ENCODE assay signal across 8 cellular contexts in genomic region chrX:45758319-45758718, GRCh38.
DNase-seq lines count a peak whose midpoint lies in the region; ATAC-seq and TF ChIP-seq lines count a peak whose summit lies in the region.

No MANE protein-coding gene starts in this region.

- ATAC-seq in GM18520 (IDR thresholded peaks at IDR 0.05; ENCODE audit: unreplicated experiment) (peak; percentile 25), HG02973 (IDR thresholded peaks at IDR 0.05; ENCODE audit: unreplicated experiment) (peak; percentile 36), SK-N-SH treated with all-trans-retinoic acid at 6 μM for 48 hours (peak; percentile 28), GM18517 (IDR thresholded peaks at IDR 0.05; ENCODE audit: unreplicated experiment) (no peak)
- ATAC-seq in central memory CD8-positive, alpha-beta T cell (replicated peaks; ENCODE audit: extremely low read depth, poor library complexity, severe bottlenecking), result peak; percentile 40

- peak overlapping the region; percentile 24 for H3K27ac ChIP-seq in skeletal muscle tissue (ENCODE audit: low read depth, low read length)

- no peak overlapping the region for H3K9ac ChIP-seq in skeletal muscle tissue (ENCODE audit: low read depth in 1 of 3, low read length in 3 of 3)

- H3K27me3 Mint-ChIP-seq in central memory CD8-positive, alpha-beta T cell, result no peaks in the 10 kb centered on the region

- peak in 1 of 2 donors; percentile 24 for DNase-seq in central memory CD8-positive, alpha-beta T cell (ENCODE audit: low spot score in 2 of 2)
- DNase-seq in GM19238 (ENCODE audit: insufficient read length, low spot score) (no peak), T-helper 9 cell (no peak)

- no peaks in the 10 kb centered on the region for H3K27me3 ChIP-seq in skeletal muscle tissue (ENCODE audit: control insufficient read depth in 3 of 3, insufficient read depth in 3 of 3, low read length in 3 of 3)

- H3K4me3 Mint-ChIP-seq in central memory CD8-positive, alpha-beta T cell, result peak overlapping the region; percentile 67

- H3K9me3 ChIP-seq in skeletal muscle tissue (ENCODE audit: control insufficient read depth in 3 of 3, low read length in 3 of 3), result no peaks in the 10 kb centered on the region

- H3K9me3 Mint-ChIP-seq in central memory CD8-positive, alpha-beta T cell, result no peaks in the 10 kb centered on the region

- peaks cover 0 to 4% (median 0%) of the 10 kb centered on the region in 3 donors for H3K4me1 ChIP-seq in skeletal muscle tissue (ENCODE audit: control insufficient read depth in 3 of 3, insufficient read depth in 3 of 3, low read length in 3 of 3)

- H3K4me1 Mint-ChIP-seq in central memory CD8-positive, alpha-beta T cell, result peaks cover 45% of the 10 kb centered on the region

- no peak overlapping the region for H3K4me3 ChIP-seq in skeletal muscle tissue (ENCODE audit: low read length in 3 of 3)

- peak overlapping the region; percentile 85 for H3K27ac Mint-ChIP-seq in central memory CD8-positive, alpha-beta T cell (ENCODE audit: low read depth)

- no peaks in the 10 kb centered on the region for H3K36me3 ChIP-seq in skeletal muscle tissue (ENCODE audit: control insufficient read depth in 3 of 3, insufficient read depth in 3 of 3, low read length in 3 of 3)

- peaks cover 9% of the 10 kb centered on the region for H3K36me3 Mint-ChIP-seq in central memory CD8-positive, alpha-beta T cell (ENCODE audit: insufficient read depth)

TF ChIP-seq in SK-N-SH treated with all-trans-retinoic acid at 6 μM for 48 hours, 23 proteins besides CTCF, POLR2A, EP300 and RAD21:
- TF ChIP-seq TOX (CRISPR knock-in tag; IDR thresholded peaks at IDR 0.05; ENCODE audit: borderline replicate concordance), result peak; percentile 44; the same call in 1 of the 2 replicates
- TF ChIP-seq PATZ1 (CRISPR knock-in tag; IDR thresholded peaks at IDR 0.05; ENCODE audit: borderline replicate concordance), result no peak
